In genomic region chr5:61677220-61677619, GRCh38 we compare ENCODE assay signal across 4 cellular contexts.
TF ChIP-seq lines count a peak whose summit lies in the region.

No MANE protein-coding gene starts in this region.

TF ChIP-seq in HepG2, 621 proteins besides CTCF, POLR2A, EP300 and RAD21:
- TF ChIP-seq ZNF451 (CRISPR knock-in tag; IDR thresholded peaks at IDR 0.05) (no peak), MAFK (conservative IDR thresholded peaks at IDR 0.05 in 1 of 2, IDR thresholded peaks at IDR 0.05 in 1 of 2; ENCODE audit: low read length in 2 of 2) (peak; percentile 47 to 72; a peak in 3 of 4 replicates), TRIM22 (IDR thresholded peaks at IDR 0.05) (no peak), MAFF (IDR thresholded peaks at IDR 0.05; ENCODE audit: low read depth, low read length) (peak; percentile 51)

TF ChIP-seq in IMR-90, 13 proteins besides CTCF, POLR2A, EP300 and RAD21:
- TF ChIP-seq USF2 (IDR thresholded peaks at IDR 0.05; ENCODE audit: low read depth, low read length) (no peak), ELK1 (IDR thresholded peaks at IDR 0.05; ENCODE audit: borderline replicate concordance, low read depth, low read length) (no peak), SMC3 (IDR thresholded peaks at IDR 0.05; ENCODE audit: low read depth, low read length) (no peak), MAFK (IDR thresholded peaks at IDR 0.05; ENCODE audit: low read depth, low read length) (peak; percentile 55; the same call in 1 of the 2 replicates)

TF ChIP-seq in K562, 482 proteins besides CTCF, POLR2A, EP300 and RAD21:
- no peak for TF ChIP-seq BRCA1 (IDR thresholded peaks at IDR 0.05)
- TF ChIP-seq BRCA1 (CRISPR knock-in tag; IDR thresholded peaks at IDR 0.05) = no peak
- TF ChIP-seq MAFG (tag; conservative IDR thresholded peaks at IDR 0.05) = 0 out of 2 replicates have a peak, but pooled peaks have one; percentile 26
- TF ChIP-seq MAFF (IDR thresholded peaks at IDR 0.05; ENCODE audit: low read length) = 0 out of 2 replicates have a peak, but pooled peaks have one; percentile 2
- 0 out of 2 replicates have a peak, but pooled peaks have one; percentile 12 for TF ChIP-seq C11orf30 (IDR thresholded peaks at IDR 0.05; ENCODE audit: low read depth)
- no peak for TF ChIP-seq ZSCAN32 (CRISPR knock-in tag; IDR thresholded peaks at IDR 0.05)
- TF ChIP-seq ZNF316 (IDR thresholded peaks at IDR 0.05) = peak; percentile 33; the same call in 1 of the 2 replicates
- TF ChIP-seq HNRNPLL (IDR thresholded peaks at IDR 0.05; ENCODE audit: low read depth, low read length, poor library complexity, severe bottlenecking) = no peak
- TF ChIP-seq HDGF (IDR thresholded peaks at IDR 0.05) = no peak
- TF ChIP-seq ZNF511 (CRISPR knock-in tag; IDR thresholded peaks at IDR 0.05) = no peak
- no peak for TF ChIP-seq SNIP1 (IDR thresholded peaks at IDR 0.05; ENCODE audit: low read depth)
- TF ChIP-seq TCFL5 (CRISPR knock-in tag; conservative IDR thresholded peaks at IDR 0.05) = no peak

TF ChIP-seq in SK-N-SH, 30 proteins besides CTCF, POLR2A, EP300 and RAD21:
- TF ChIP-seq USF2 (IDR thresholded peaks at IDR 0.05; ENCODE audit: borderline replicate concordance, low read depth, low read length) (no peak), NFIC (IDR thresholded peaks at IDR 0.05; ENCODE audit: borderline replicate concordance) (no peak), USF1 (IDR thresholded peaks at IDR 0.05; ENCODE audit: borderline replicate concordance, low read depth) (no peak), YY1 (IDR thresholded peaks at IDR 0.05; ENCODE audit: low read depth) (no peak), TEAD4 (IDR thresholded peaks at IDR 0.05; ENCODE audit: borderline replicate concordance, insufficient read depth) (no peak), MAX (IDR thresholded peaks at IDR 0.05; ENCODE audit: low read depth) (no peak), JUND (IDR thresholded peaks at IDR 0.05) (no peak)
